Comparison of ENCODE assay signal across 18 cellular contexts in genomic region chr2:176109226-176109954, GRCh38. TPM values are rescaled to one million over a fixed set of nuclear protein-coding genes. Genes with fewer than 3 reads are reported as not detected.
DNase-seq lines count a peak whose midpoint lies in the region; ATAC-seq and TF ChIP-seq lines count a peak whose summit lies in the region.
"Had no signal": no experiment of that assay in that cellular context is flagged by ENCODE, and none has a peak within 500 bp of the region (broad histone marks: within the 10 kb centered on the region; RNA-seq: fewer than 3 reads in every experiment).

No MANE protein-coding gene starts in this region.

- intact Hi-C loops in natural killer cell (cut with micrococcal nuclease): no loop called here

- H3K27me3 ChIP-seq in muscle layer of colon (ENCODE audit: control insufficient read depth in 1 of 2, insufficient read depth in 2 of 2, low read length in 2 of 2): peaks cover 39 to 83% of the 10 kb centered on the region in 2 donors

- H3K4me1 Mint-ChIP-seq in natural killer cell: peaks cover 0 to 25% of the 10 kb centered on the region in 2 donors
- H3K4me1 Mint-ChIP-seq in natural killer cell treated with Interleukin-12 subunit alpha and Interleukin-12 subunit beta and Interleukin-15 and Interleukin-18, amount 100 ng/mL, for 72 hours (ENCODE audit: low read depth in 2 of 2): peaks cover 8 to 18% of the 10 kb centered on the region in 2 donors
- peaks cover 15% of the 10 kb centered on the region for H3K4me1 Mint-ChIP-seq in activated T-helper 17 cell treated with anti-CD3 and anti-CD28 coated beads, Interleukin-2, amount 50 U/mL, for 72 hours

- H3K9me3 ChIP-seq in muscle layer of colon (ENCODE audit: low read length): no peaks in the 10 kb centered on the region
- H3K9me3 ChIP-seq: breast epithelium, thyroid gland had no signal

- peaks cover 76 to 80% of the 10 kb centered on the region in 2 donors for H3K27me3 Mint-ChIP-seq in natural killer cell (ENCODE audit: low read depth in 2 of 2)
- peaks cover 60 to 71% of the 10 kb centered on the region in 2 donors for H3K27me3 Mint-ChIP-seq in natural killer cell treated with Interleukin-12 subunit alpha and Interleukin-12 subunit beta and Interleukin-15 and Interleukin-18, amount 100 ng/mL, for 72 hours
- peaks cover 70% of the 10 kb centered on the region for H3K27me3 Mint-ChIP-seq in activated T-helper 17 cell treated with anti-CD3 and anti-CD28 coated beads, Interleukin-2, amount 50 U/mL, for 72 hours

- peak overlapping the region; percentile 62 for H3K9ac ChIP-seq in muscle layer of colon (ENCODE audit: low read length)

- H3K4me1 ChIP-seq in muscle layer of colon (ENCODE audit: insufficient read depth, low read length): peaks cover 15% of the 10 kb centered on the region

- no peak for TF ChIP-seq CTCF in natural killer cell (IDR thresholded peaks at IDR 0.05)

- H3K36me3 ChIP-seq in muscle layer of colon (ENCODE audit: insufficient read depth, low read length): no peaks in the 10 kb centered on the region
- H3K36me3 ChIP-seq: breast epithelium, thyroid gland had no signal

- no peak overlapping the region for H3K27ac Mint-ChIP-seq in natural killer cell
- H3K27ac Mint-ChIP-seq in natural killer cell treated with Interleukin-12 subunit alpha and Interleukin-12 subunit beta and Interleukin-15 and Interleukin-18, amount 100 ng/mL, for 72 hours: no peak overlapping the region
- no peak overlapping the region for H3K27ac Mint-ChIP-seq in activated T-helper 17 cell treated with anti-CD3 and anti-CD28 coated beads, Interleukin-2, amount 50 U/mL, for 72 hours

- peak overlapping the region; percentile 3 for H3K4me3 Mint-ChIP-seq in natural killer cell
- H3K4me3 Mint-ChIP-seq in natural killer cell treated with Interleukin-12 subunit alpha and Interleukin-12 subunit beta and Interleukin-15 and Interleukin-18, amount 100 ng/mL, for 72 hours: no peak overlapping the region
- peak overlapping the region; percentile 13 for H3K4me3 Mint-ChIP-seq in activated T-helper 17 cell treated with anti-CD3 and anti-CD28 coated beads, Interleukin-2, amount 50 U/mL, for 72 hours

- DNase-seq in natural killer cell (no peak), occipital lobe (lab: John Stamatoyannopoulos, UW) (no peak), anterior cingulate cortex (lab: John Stamatoyannopoulos, UW) (no peak), GF-D8 (lab: John Stamatoyannopoulos, UW) (no peak)
- no peak for DNase-seq in natural killer cell treated with Interleukin-12 subunit alpha and Interleukin-12 subunit beta and Interleukin-15 and Interleukin-18, amount 100 ng/mL, for 72 hours (ENCODE audit: low spot score)
- DNase-seq: activated CD4-positive, alpha-beta T cell treated with anti-CD3 and anti-CD28 coated beads for 1 hour; activated effector memory CD4-positive, alpha-beta T cell treated with Interleukin-2 at 50 U/mL for 16 hours; C1 segment of cervical spinal cord; effector memory CD4-positive, alpha-beta T cell; EL; MV-4-11; NCI-H2227 treated with DMSO at 0.1 percent for 48 hours; thyroid gland had no signal

- H3K4me3 ChIP-seq in muscle layer of colon (ENCODE audit: low read depth in 1 of 2, low read length in 2 of 2): peak overlapping the region; percentile 21 to 41
- H3K4me3 ChIP-seq: thyroid gland had no signal

- no peaks in the 10 kb centered on the region for H3K9me3 Mint-ChIP-seq in natural killer cell
- H3K9me3 Mint-ChIP-seq in natural killer cell treated with Interleukin-12 subunit alpha and Interleukin-12 subunit beta and Interleukin-15 and Interleukin-18, amount 100 ng/mL, for 72 hours: no peaks in the 10 kb centered on the region
- peaks cover 4% of the 10 kb centered on the region for H3K9me3 Mint-ChIP-seq in activated T-helper 17 cell treated with anti-CD3 and anti-CD28 coated beads, Interleukin-2, amount 50 U/mL, for 72 hours

- ATAC-seq in natural killer cell (no peak), GM21367 (IDR thresholded peaks at IDR 0.05; ENCODE audit: unreplicated experiment) (no peak)
- ATAC-seq in natural killer cell treated with Interleukin-12 subunit alpha and Interleukin-12 subunit beta and Interleukin-15 and Interleukin-18, amount 100 ng/mL, for 72 hours: no peak
- no peak for ATAC-seq in activated T-helper 17 cell treated with anti-CD3 and anti-CD28 coated beads, Interleukin-2, amount 50 U/mL, for 72 hours (replicated peaks)

- peaks cover 8% of the 10 kb centered on the region for H3K36me3 Mint-ChIP-seq in natural killer cell
- peaks cover 7% of the 10 kb centered on the region for H3K36me3 Mint-ChIP-seq in natural killer cell treated with Interleukin-12 subunit alpha and Interleukin-12 subunit beta and Interleukin-15 and Interleukin-18, amount 100 ng/mL, for 72 hours
- H3K36me3 Mint-ChIP-seq in activated T-helper 17 cell treated with anti-CD3 and anti-CD28 coated beads, Interleukin-2, amount 50 U/mL, for 72 hours (ENCODE audit: low read depth): peaks cover 26% of the 10 kb centered on the region

- no peak overlapping the region for H3K27ac ChIP-seq in muscle layer of colon (ENCODE audit: low read depth, low read length)
- H3K27ac ChIP-seq: breast epithelium, thyroid gland had no signal

RNA-seq across cellular contexts. Expression of gene HOXD11, which starts 2.3 kb away (rescaled TPM):
- total RNA-seq in natural killer cell (not detected), occipital lobe (not detected)
- not detected for total RNA-seq in natural killer cell treated with Interleukin-12 subunit alpha and Interleukin-12 subunit beta and Interleukin-15 and Interleukin-18, amount 100 ng/mL, for 72 hours
- total RNA-seq in activated T-helper 17 cell treated with anti-CD3 and anti-CD28 coated beads, Interleukin-2, amount 50 U/mL, for 72 hours: not detected
- total RNA-seq: pulmonary artery endothelial cell, thyroid gland had no signal

RNA-seq across cellular contexts. Expression of gene HOXD10, which starts 7.2 kb away (rescaled TPM):
- total RNA-seq in natural killer cell (not detected), occipital lobe (not detected)
- total RNA-seq in natural killer cell treated with Interleukin-12 subunit alpha and Interleukin-12 subunit beta and Interleukin-15 and Interleukin-18, amount 100 ng/mL, for 72 hours: not detected
- total RNA-seq in activated T-helper 17 cell treated with anti-CD3 and anti-CD28 coated beads, Interleukin-2, amount 50 U/mL, for 72 hours: not detected
- total RNA-seq: pulmonary artery endothelial cell had no signal

RNA-seq across cellular contexts. Expression of gene HOXD12, which starts 9.8 kb away (rescaled TPM):
- total RNA-seq in natural killer cell: not detected
- total RNA-seq in natural killer cell treated with Interleukin-12 subunit alpha and Interleukin-12 subunit beta and Interleukin-15 and Interleukin-18, amount 100 ng/mL, for 72 hours: not detected
- total RNA-seq in activated T-helper 17 cell treated with anti-CD3 and anti-CD28 coated beads, Interleukin-2, amount 50 U/mL, for 72 hours: not detected
- total RNA-seq in occipital lobe: not detected
- total RNA-seq: breast epithelium, pulmonary artery endothelial cell, thyroid gland had no signal

RNA-seq across cellular contexts. Expression of gene HOXD9, which starts 13.1 kb away (rescaled TPM):
- total RNA-seq in natural killer cell (not detected), occipital lobe (not detected)
- not detected for total RNA-seq in natural killer cell treated with Interleukin-12 subunit alpha and Interleukin-12 subunit beta and Interleukin-15 and Interleukin-18, amount 100 ng/mL, for 72 hours
- total RNA-seq in activated T-helper 17 cell treated with anti-CD3 and anti-CD28 coated beads, Interleukin-2, amount 50 U/mL, for 72 hours: not detected
- total RNA-seq: pulmonary artery endothelial cell had no signal

RNA-seq across cellular contexts. Expression of gene HOXD13, which starts 16.9 kb away (rescaled TPM):
- total RNA-seq in natural killer cell: not detected
- total RNA-seq in natural killer cell treated with Interleukin-12 subunit alpha and Interleukin-12 subunit beta and Interleukin-15 and Interleukin-18, amount 100 ng/mL, for 72 hours: not detected
- not detected for total RNA-seq in activated T-helper 17 cell treated with anti-CD3 and anti-CD28 coated beads, Interleukin-2, amount 50 U/mL, for 72 hours
- not detected for total RNA-seq in occipital lobe
- total RNA-seq: breast epithelium, pulmonary artery endothelial cell, thyroid gland had no signal
